1 cellular context compared by ENCODE assay signal in the genomic region with DNA sequence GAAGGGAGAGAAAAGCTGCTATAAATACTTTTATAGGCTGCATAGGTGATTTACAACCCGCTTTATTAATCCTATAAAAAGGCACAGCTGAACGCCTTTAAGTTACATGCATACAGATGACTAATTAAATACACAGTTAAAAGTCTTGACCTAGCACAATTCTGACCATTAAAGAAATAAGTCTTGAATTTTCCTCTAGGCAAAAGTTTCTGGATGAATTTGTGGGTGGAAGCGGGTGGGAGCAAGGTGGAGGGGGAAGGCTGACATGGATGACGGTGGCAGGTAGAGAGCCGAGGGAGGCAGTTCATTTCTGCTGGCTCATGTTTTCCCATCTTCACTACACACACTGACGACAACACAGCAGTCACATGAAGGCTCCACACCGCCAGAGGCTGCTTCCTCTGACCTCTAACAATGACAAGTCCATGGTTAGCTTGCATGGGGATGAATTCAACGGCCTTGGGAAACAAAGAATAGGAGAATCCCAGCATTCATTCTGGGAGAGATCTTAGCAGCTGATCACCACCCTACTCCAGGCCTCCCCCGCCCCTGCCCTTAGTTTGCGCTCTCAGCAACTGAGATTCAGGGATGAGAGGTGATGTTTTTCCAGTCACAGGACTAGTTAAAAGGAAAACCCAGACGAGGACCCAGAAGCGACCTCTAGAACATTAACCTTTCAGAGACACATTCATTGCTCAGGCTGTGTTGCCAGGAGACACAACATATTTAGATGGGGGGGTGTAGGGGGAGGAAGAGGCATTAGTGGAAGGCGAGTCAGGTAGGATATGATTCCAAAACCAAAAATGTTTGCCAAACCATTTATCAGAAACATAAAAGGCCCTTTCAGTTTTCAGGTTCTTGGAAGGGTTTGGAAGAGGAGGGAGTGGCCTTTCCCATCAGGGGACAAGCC.
TF ChIP-seq lines count a peak whose summit lies in the region.

No MANE protein-coding gene starts in this region.

TF ChIP-seq in HEK293, 187 proteins besides CTCF, POLR2A, EP300 and RAD21 (continued from another document and continues in another):
- TF ChIP-seq ZNF837 (tag by site-specific recombination; IDR thresholded peaks at IDR 0.05): no peak
- TF ChIP-seq ZNF670 (tag by site-specific recombination; IDR thresholded peaks at IDR 0.05; ENCODE audit: low read depth): no peak
- TF ChIP-seq EGR2 (tag by site-specific recombination; IDR thresholded peaks at IDR 0.05; ENCODE audit: low read depth): peak; percentile 71; the same call in 1 of the 2 replicates
- TF ChIP-seq ZNF544 (tag by site-specific recombination; IDR thresholded peaks at IDR 0.05): no peak
- TF ChIP-seq ZNF138 (tag by site-specific recombination; IDR thresholded peaks at IDR 0.05; ENCODE audit: borderline replicate concordance): no peak
- no peak for TF ChIP-seq GLI2 (tag by site-specific recombination; IDR thresholded peaks at IDR 0.05; ENCODE audit: borderline replicate concordance, low read depth)
- TF ChIP-seq ZNF175 (tag by site-specific recombination; IDR thresholded peaks at IDR 0.05): no peak
- TF ChIP-seq, protein P1, sequence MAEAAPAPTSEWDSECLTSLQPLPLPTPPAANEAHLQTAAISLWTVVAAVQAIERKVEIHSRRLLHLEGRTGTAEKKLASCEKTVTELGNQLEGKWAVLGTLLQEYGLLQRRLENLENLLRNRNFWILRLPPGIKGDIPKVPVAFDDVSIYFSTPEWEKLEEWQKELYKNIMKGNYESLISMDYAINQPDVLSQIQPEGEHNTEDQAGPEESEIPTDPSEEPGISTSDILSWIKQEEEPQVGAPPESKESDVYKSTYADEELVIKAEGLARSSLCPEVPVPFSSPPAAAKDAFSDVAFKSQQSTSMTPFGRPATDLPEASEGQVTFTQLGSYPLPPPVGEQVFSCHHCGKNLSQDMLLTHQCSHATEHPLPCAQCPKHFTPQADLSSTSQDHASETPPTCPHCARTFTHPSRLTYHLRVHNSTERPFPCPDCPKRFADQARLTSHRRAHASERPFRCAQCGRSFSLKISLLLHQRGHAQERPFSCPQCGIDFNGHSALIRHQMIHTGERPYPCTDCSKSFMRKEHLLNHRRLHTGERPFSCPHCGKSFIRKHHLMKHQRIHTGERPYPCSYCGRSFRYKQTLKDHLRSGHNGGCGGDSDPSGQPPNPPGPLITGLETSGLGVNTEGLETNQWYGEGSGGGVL (tag by site-specific recombination; IDR thresholded peaks at IDR 0.05): peak; percentile 88
- no peak for TF ChIP-seq ZNF391 (tag by site-specific recombination; IDR thresholded peaks at IDR 0.05; ENCODE audit: borderline replicate concordance, low read depth)
- TF ChIP-seq ZNF341 (tag by site-specific recombination; IDR thresholded peaks at IDR 0.05; ENCODE audit: low read depth): no peak
- 0 out of 2 replicates have a peak, but pooled peaks have one; percentile 50 for TF ChIP-seq GFI1B (tag by site-specific recombination; IDR thresholded peaks at IDR 0.05)
- TF ChIP-seq, protein P2, sequence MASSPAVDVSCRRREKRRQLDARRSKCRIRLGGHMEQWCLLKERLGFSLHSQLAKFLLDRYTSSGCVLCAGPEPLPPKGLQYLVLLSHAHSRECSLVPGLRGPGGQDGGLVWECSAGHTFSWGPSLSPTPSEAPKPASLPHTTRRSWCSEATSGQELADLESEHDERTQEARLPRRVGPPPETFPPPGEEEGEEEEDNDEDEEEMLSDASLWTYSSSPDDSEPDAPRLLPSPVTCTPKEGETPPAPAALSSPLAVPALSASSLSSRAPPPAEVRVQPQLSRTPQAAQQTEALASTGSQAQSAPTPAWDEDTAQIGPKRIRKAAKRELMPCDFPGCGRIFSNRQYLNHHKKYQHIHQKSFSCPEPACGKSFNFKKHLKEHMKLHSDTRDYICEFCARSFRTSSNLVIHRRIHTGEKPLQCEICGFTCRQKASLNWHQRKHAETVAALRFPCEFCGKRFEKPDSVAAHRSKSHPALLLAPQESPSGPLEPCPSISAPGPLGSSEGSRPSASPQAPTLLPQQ (tag by site-specific recombination; IDR thresholded peaks at IDR 0.05): no peak
- TF ChIP-seq, protein P3, sequence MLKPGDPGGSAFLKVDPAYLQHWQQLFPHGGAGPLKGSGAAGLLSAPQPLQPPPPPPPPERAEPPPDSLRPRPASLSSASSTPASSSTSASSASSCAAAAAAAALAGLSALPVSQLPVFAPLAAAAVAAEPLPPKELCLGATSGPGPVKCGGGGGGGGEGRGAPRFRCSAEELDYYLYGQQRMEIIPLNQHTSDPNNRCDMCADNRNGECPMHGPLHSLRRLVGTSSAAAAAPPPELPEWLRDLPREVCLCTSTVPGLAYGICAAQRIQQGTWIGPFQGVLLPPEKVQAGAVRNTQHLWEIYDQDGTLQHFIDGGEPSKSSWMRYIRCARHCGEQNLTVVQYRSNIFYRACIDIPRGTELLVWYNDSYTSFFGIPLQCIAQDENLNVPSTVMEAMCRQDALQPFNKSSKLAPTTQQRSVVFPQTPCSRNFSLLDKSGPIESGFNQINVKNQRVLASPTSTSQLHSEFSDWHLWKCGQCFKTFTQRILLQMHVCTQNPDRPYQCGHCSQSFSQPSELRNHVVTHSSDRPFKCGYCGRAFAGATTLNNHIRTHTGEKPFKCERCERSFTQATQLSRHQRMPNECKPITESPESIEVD (tag by site-specific recombination; IDR thresholded peaks at IDR 0.05): peak; percentile 44; the same call in 1 of the 2 replicates
- TF ChIP-seq, protein P4, sequence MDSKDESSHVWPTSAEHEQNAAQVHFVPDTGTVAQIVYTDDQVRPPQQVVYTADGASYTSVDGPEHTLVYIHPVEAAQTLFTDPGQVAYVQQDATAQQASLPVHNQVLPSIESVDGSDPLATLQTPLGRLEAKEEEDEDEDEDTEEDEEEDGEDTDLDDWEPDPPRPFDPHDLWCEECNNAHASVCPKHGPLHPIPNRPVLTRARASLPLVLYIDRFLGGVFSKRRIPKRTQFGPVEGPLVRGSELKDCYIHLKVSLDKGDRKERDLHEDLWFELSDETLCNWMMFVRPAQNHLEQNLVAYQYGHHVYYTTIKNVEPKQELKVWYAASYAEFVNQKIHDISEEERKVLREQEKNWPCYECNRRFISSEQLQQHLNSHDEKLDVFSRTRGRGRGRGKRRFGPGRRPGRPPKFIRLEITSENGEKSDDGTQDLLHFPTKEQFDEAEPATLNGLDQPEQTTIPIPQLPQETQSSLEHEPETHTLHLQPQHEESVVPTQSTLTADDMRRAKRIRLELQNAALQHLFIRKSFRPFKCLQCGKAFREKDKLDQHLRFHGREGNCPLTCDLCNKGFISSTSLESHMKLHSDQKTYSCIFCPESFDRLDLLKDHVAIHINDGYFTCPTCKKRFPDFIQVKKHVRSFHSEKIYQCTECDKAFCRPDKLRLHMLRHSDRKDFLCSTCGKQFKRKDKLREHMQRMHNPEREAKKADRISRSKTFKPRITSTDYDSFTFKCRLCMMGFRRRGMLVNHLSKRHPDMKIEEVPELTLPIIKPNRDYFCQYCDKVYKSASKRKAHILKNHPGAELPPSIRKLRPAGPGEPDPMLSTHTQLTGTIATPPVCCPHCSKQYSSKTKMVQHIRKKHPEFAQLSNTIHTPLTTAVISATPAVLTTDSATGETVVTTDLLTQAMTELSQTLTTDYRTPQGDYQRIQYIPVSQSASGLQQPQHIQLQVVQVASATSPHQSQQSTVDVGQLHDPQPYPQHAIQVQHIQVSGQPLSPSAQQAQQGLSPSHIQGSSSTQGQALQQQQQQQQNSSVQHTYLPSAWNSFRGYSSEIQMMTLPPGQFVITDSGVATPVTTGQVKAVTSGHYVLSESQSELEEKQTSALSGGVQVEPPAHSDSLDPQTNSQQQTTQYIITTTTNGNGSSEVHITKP (tag by site-specific recombination; IDR thresholded peaks at IDR 0.05): peak; percentile 31; the same call in 1 of the 2 replicates
- TF ChIP-seq ZFHX2 (tag by site-specific recombination; conservative IDR thresholded peaks at IDR 0.05): peak; percentile 68
- TF ChIP-seq TRIM28 (IDR thresholded peaks at IDR 0.05; ENCODE audit: borderline replicate concordance, low read length): peak; percentile 51; the same call in 1 of the 2 replicates
- TF ChIP-seq ZNF791 (tag by site-specific recombination; IDR thresholded peaks at IDR 0.05): no peak
- peak; percentile 61; the same call in 1 of the 2 replicates for TF ChIP-seq HOXD13 (CRISPR knock-in tag; IDR thresholded peaks at IDR 0.05; ENCODE audit: borderline replicate concordance)
- TF ChIP-seq, protein P5, sequence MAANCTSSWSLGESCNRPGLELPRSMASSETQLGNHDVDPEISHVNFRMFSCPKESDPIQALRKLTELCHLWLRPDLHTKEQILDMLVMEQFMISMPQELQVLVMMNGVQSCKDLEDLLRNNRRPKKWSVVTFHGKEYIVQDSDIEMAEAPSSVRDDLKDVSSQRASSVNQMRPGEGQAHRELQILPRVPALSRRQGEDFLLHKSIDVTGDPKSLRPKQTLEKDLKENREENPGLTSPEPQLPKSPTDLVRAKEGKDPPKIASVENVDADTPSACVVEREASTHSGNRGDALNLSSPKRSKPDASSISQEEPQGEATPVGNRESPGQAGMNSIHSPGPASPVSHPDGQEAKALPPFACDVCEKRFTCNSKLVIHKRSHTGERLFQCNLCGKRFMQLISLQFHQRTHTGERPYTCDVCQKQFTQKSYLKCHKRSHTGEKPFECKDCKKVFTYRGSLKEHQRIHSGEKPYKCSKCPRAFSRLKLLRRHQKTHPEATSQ (tag by site-specific recombination; IDR thresholded peaks at IDR 0.05): no peak
- no peak for TF ChIP-seq ZNF701 (tag by site-specific recombination; IDR thresholded peaks at IDR 0.05)
- no peak for TF ChIP-seq ZNF302 (tag by site-specific recombination; IDR thresholded peaks at IDR 0.05; ENCODE audit: low read depth)
- no peak for TF ChIP-seq ZNF514 (tag by site-specific recombination; IDR thresholded peaks at IDR 0.05)
- TF ChIP-seq FEZF1 (tag by site-specific recombination; IDR thresholded peaks at IDR 0.05): peak; percentile 74
- TF ChIP-seq, protein P6, sequence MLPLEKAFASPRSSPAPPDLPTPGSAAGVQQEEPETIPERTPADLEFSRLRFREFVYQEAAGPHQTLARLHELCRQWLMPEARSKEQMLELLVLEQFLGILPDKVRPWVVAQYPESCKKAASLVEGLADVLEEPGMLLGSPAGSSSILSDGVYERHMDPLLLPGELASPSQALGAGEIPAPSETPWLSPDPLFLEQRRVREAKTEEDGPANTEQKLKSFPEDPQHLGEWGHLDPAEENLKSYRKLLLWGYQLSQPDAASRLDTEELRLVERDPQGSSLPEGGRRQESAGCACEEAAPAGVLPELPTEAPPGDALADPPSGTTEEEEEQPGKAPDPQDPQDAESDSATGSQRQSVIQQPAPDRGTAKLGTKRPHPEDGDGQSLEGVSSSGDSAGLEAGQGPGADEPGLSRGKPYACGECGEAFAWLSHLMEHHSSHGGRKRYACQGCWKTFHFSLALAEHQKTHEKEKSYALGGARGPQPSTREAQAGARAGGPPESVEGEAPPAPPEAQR (tag by site-specific recombination; IDR thresholded peaks at IDR 0.05): no peak
- TF ChIP-seq ZNF132 (tag by site-specific recombination; IDR thresholded peaks at IDR 0.05; ENCODE audit: borderline replicate concordance): no peak
- TF ChIP-seq ZFP3 (tag by site-specific recombination; IDR thresholded peaks at IDR 0.05; ENCODE audit: low read depth): no peak
- TF ChIP-seq, protein P7, sequence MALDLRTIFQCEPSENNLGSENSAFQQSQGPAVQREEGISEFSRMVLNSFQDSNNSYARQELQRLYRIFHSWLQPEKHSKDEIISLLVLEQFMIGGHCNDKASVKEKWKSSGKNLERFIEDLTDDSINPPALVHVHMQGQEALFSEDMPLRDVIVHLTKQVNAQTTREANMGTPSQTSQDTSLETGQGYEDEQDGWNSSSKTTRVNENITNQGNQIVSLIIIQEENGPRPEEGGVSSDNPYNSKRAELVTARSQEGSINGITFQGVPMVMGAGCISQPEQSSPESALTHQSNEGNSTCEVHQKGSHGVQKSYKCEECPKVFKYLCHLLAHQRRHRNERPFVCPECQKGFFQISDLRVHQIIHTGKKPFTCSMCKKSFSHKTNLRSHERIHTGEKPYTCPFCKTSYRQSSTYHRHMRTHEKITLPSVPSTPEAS (tag by site-specific recombination; IDR thresholded peaks at IDR 0.05): peak; percentile 26; the same call in 1 of the 2 replicates
- no peak for TF ChIP-seq PRDM1 (tag by site-specific recombination; IDR thresholded peaks at IDR 0.05)
- TF ChIP-seq, protein P8, sequence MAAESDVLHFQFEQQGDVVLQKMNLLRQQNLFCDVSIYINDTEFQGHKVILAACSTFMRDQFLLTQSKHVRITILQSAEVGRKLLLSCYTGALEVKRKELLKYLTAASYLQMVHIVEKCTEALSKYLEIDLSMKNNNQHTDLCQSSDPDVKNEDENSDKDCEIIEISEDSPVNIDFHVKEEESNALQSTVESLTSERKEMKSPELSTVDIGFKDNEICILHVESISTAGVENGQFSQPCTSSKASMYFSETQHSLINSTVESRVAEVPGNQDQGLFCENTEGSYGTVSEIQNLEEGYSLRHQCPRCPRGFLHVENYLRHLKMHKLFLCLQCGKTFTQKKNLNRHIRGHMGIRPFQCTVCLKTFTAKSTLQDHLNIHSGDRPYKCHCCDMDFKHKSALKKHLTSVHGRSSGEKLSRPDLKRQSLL (tag by site-specific recombination; IDR thresholded peaks at IDR 0.05): no peak
- TF ChIP-seq MYNN (tag by site-specific recombination; IDR thresholded peaks at IDR 0.05; ENCODE audit: borderline replicate concordance): peak; percentile 69; the same call in 1 of the 2 replicates
- 0 out of 2 replicates have a peak, but pooled peaks have one; percentile 15 for TF ChIP-seq ZXDB (tag by site-specific recombination; IDR thresholded peaks at IDR 0.05)
- TF ChIP-seq, protein P9, sequence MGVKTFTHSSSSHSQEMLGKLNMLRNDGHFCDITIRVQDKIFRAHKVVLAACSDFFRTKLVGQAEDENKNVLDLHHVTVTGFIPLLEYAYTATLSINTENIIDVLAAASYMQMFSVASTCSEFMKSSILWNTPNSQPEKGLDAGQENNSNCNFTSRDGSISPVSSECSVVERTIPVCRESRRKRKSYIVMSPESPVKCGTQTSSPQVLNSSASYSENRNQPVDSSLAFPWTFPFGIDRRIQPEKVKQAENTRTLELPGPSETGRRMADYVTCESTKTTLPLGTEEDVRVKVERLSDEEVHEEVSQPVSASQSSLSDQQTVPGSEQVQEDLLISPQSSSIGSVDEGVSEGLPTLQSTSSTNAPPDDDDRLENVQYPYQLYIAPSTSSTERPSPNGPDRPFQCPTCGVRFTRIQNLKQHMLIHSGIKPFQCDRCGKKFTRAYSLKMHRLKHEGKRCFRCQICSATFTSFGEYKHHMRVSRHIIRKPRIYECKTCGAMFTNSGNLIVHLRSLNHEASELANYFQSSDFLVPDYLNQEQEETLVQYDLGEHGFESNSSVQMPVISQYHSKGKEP (tag by site-specific recombination; IDR thresholded peaks at IDR 0.05): peak; percentile 54; the same call in 1 of the 2 replicates
- TF ChIP-seq ZNF658 (tag by site-specific recombination; IDR thresholded peaks at IDR 0.05): no peak
- TF ChIP-seq ZNF2 (tag by site-specific recombination; IDR thresholded peaks at IDR 0.05): no peak
- no peak for TF ChIP-seq ZNF133 (tag by site-specific recombination; IDR thresholded peaks at IDR 0.05)
- no peak for TF ChIP-seq ZNF157 (tag by site-specific recombination; IDR thresholded peaks at IDR 0.05)
- no peak; the same call in 1 of the 2 replicates for TF ChIP-seq WT1 (tag by site-specific recombination; IDR thresholded peaks at IDR 0.05)
- peak; percentile 69 for TF ChIP-seq ZBTB17 (tag by site-specific recombination; IDR thresholded peaks at IDR 0.05)
- TF ChIP-seq, protein P10, sequence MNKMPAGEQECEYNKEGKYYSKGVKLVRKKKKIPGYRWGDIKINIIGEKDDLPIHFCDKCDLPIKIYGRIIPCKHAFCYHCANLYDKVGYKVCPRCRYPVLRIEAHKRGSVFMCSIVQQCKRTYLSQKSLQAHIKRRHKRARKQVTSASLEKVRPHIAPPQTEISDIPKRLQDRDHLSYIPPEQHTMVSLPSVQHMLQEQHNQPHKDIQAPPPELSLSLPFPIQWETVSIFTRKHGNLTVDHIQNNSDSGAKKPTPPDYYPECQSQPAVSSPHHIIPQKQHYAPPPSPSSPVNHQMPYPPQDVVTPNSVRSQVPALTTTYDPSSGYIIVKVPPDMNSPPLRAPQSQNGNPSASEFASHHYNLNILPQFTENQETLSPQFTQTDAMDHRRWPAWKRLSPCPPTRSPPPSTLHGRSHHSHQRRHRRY (tag by site-specific recombination; IDR thresholded peaks at IDR 0.05): no peak
